11 cellular contexts compared by ENCODE assay signal in the genomic region with DNA sequence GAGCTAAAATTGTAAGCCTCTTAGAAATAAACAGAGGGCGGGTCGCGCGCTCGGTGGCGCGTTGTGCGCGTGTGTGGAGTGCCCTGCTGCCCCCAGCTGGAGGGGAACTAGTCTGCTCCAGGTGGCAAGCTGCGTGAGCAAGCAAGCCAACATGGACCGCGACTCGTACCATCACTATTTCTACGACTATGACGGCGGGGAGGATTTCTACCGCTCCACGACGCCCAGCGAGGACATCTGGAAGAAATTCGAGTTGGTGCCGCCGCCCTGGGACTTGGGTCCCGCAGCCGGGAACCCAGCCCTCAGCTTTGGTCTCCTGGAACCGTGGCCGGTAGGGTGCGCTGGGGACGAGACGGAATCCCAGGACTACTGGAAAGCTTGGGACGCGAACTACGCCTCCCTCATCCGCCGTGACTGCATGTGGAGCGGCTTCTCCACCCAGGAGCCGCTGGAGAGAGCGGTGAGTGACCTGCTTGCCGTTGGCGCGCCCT.
DNase-seq lines count a peak whose midpoint lies in the region; ATAC-seq and TF ChIP-seq lines count a peak whose summit lies in the region.
"Had no signal": no experiment of that assay in that cellular context is flagged by ENCODE, and none has a peak within 500 bp of the region (broad histone marks: within the 10 kb centered on the region; RNA-seq: fewer than 3 reads in every experiment).

No MANE protein-coding gene starts in this region.

- TF ChIP-seq CTCF in GM06990 (IDR thresholded peaks at IDR 0.05; ENCODE audit: insufficient read depth, low read length, poor library complexity, severe bottlenecking), result no peak
- TF ChIP-seq CTCF in neural crest cell (conservative IDR thresholded peaks at IDR 0.05), result peak; percentile 48
- TF ChIP-seq CTCF in PC-3 (conservative IDR thresholded peaks at IDR 0.05; ENCODE audit: low read depth, low read length), result no peak
- no peak for TF ChIP-seq CTCF in PC-9 (conservative IDR thresholded peaks at IDR 0.05)

- H3K36me3 ChIP-seq in GM06990 (ENCODE audit: control insufficient read depth, insufficient read depth, low read length) (no peaks in the 10 kb centered on the region), PC-3 (ENCODE audit: low read depth, low read length) (no peaks in the 10 kb centered on the region), PC-9 (ENCODE audit: low read depth) (no peaks in the 10 kb centered on the region)

- H3K9me3 Mint-ChIP-seq in neural crest cell, result no peaks in the 10 kb centered on the region

- H3F3A ChIP-seq in PC-3 (ENCODE audit: low read length, unreplicated experiment), result no peaks in the 10 kb centered on the region
- no peaks in the 10 kb centered on the region for H3F3A ChIP-seq in PC-9 (ENCODE audit: insufficient read depth, low read depth)

- ATAC-seq in T-helper 17 cell (no peak), HG03571 (IDR thresholded peaks at IDR 0.05; ENCODE audit: unreplicated experiment) (no peak), GM19452 (IDR thresholded peaks at IDR 0.05; ENCODE audit: unreplicated experiment) (no peak), PC-3 (no peak)

- H3K4me1 Mint-ChIP-seq in T-helper 17 cell (no peaks in the 10 kb centered on the region), neural crest cell (no peaks in the 10 kb centered on the region)

- DNase-seq in GM06990 (ENCODE audit: extremely low read depth, insufficient read length), result peak; percentile 3
- no peak for DNase-seq in T-helper 17 cell
- DNase-seq in erythroblast (lab: John Stamatoyannopoulos, UW), result peak; percentile 57 to 61
- DNase-seq in neural crest cell (ENCODE audit: low read depth, low spot score), result no peak
- no peak for DNase-seq in PC-3
- DNase-seq in PC-9, result no peak
- DNase-seq: NCI-H1092, NCI-H82 had no signal

- H3K4me3 Mint-ChIP-seq in T-helper 17 cell, result peak overlapping the region; percentile 36
- H3K4me3 Mint-ChIP-seq in neural crest cell, result peak overlapping the region; percentile 34

- no peak for TF ChIP-seq POLR2A in erythroblast (IDR thresholded peaks at IDR 0.05; ENCODE audit: low read length)

- BruUV-seq in PC-3 (replicated peaks; lab: Mats Ljungman, UMichigan) (no TSS peak), PC-9 (replicated peaks; lab: Mats Ljungman, UMichigan) (no TSS peak)

- H3K9me3 ChIP-seq in T-helper 17 cell (ENCODE audit: control insufficient read depth, low read length, poor library complexity, severe bottlenecking), result no peaks in the 10 kb centered on the region
- no peaks in the 10 kb centered on the region for H3K9me3 ChIP-seq in PC-3 (ENCODE audit: low read length)
- H3K9me3 ChIP-seq in PC-9 (ENCODE audit: insufficient read depth, low read depth), result no peaks in the 10 kb centered on the region; the same call in 1 of the 2 replicates

- H3K9ac ChIP-seq in PC-3 (ENCODE audit: low read length), result no peak overlapping the region

- H3K36me3 Mint-ChIP-seq in T-helper 17 cell (ENCODE audit: low read depth), result no peaks in the 10 kb centered on the region
- peaks cover 4% of the 10 kb centered on the region for H3K36me3 Mint-ChIP-seq in neural crest cell (ENCODE audit: low read depth)

- H3K9me2 ChIP-seq in PC-3 (replicated peaks; ENCODE audit: low read length) (no peaks in the 10 kb centered on the region), PC-9 (ENCODE audit: insufficient read depth) (no peaks in the 10 kb centered on the region)

- H3K27ac Mint-ChIP-seq in T-helper 17 cell (no peak overlapping the region), neural crest cell (ENCODE audit: unreplicated experiment) (no peak overlapping the region)

- no peak overlapping the region for H3K4me2 ChIP-seq in PC-3 (ENCODE audit: low read length)
- no peak overlapping the region for H3K4me2 ChIP-seq in PC-9

- no peaks in the 10 kb centered on the region for H3K27me3 ChIP-seq in GM06990 (replicated peaks; ENCODE audit: control insufficient read depth, insufficient read depth, low read length)
- H3K27me3 ChIP-seq in PC-3 (ENCODE audit: low read length), result peaks cover 6% of the 10 kb centered on the region; the same call in 1 of the 2 replicates
- H3K27me3 ChIP-seq in PC-9 (ENCODE audit: insufficient read depth, low read depth), result no peaks in the 10 kb centered on the region

- H3K79me2 ChIP-seq in PC-3 (ENCODE audit: low read length) (no peaks in the 10 kb centered on the region), PC-9 (ENCODE audit: low read depth) (no peaks in the 10 kb centered on the region)

- no peak overlapping the region for H2AFZ ChIP-seq in PC-3 (ENCODE audit: low read length)
- H2AFZ ChIP-seq in PC-9, result no peak overlapping the region

- CTCF ChIA-PET in PC-3 (lab: Charles Lee), result no interaction called here
- CTCF ChIA-PET in PC-9 (lab: Charles Lee), result no interaction called here

- H4K20me1 ChIP-seq in PC-3 (ENCODE audit: low read length) (no peaks in the 10 kb centered on the region), PC-9 (ENCODE audit: insufficient read depth) (no peaks in the 10 kb centered on the region)

- peaks cover 5% of the 10 kb centered on the region for H3K27me3 Mint-ChIP-seq in T-helper 17 cell
- H3K27me3 Mint-ChIP-seq in neural crest cell (ENCODE audit: low read depth), result peaks cover 23% of the 10 kb centered on the region

- H3K27ac ChIP-seq in PC-3 (ENCODE audit: low read length), result no peak overlapping the region
- no peak overlapping the region for H3K27ac ChIP-seq in PC-9
- H3K27ac ChIP-seq: skin epidermis had no signal

- POLR2A ChIA-PET in PC-3 (lab: Charles Lee; ENCODE audit: unreplicated experiment) (no interaction called here), PC-9 (lab: Charles Lee; ENCODE audit: unreplicated experiment) (interaction anchor here (0.6 kb wide), 1 partner anchor 653 kb away, joined by 4 read pairs; no protein-coding TSS in a partner anchor)

- H3K4me1 ChIP-seq in PC-3 (ENCODE audit: insufficient read depth, low read length), result no peaks in the 10 kb centered on the region
- no peaks in the 10 kb centered on the region for H3K4me1 ChIP-seq in PC-9 (replicated peaks; ENCODE audit: insufficient read depth)

- H3K4me3 ChIP-seq in GM06990 (replicated peaks; ENCODE audit: low read depth, low read length) (no peak overlapping the region), PC-3 (ENCODE audit: low read length) (no peak overlapping the region), PC-9 (no peak overlapping the region)
- H3K4me3 ChIP-seq: skin epidermis had no signal

- intact Hi-C loops in PC-3 (cut with micrococcal nuclease), result no loop called here
- intact Hi-C loops in PC-9 (cut with micrococcal nuclease; ENCODE audit: unreplicated experiment), result no loop called here

Comparison
In these comparisons a context has a peak if more than half of its experiments do, and no peak if none do; other contexts are left out.
1. DNase-seq: peak in GM06990 (single experiment) and erythroblast (2 of 2); none in T-helper 17 cell (0 of 3), neural crest cell (single experiment), PC-3 (single experiment) and PC-9 (0 of 2).